In genomic region chr11:72745511-72745910, GRCh38 we compare ENCODE assay signal across 19 cellular contexts. TPM values are rescaled to one million over a fixed set of nuclear protein-coding genes. Genes with fewer than 3 reads are reported as not detected.
DNase-seq lines count a peak whose midpoint lies in the region; ATAC-seq and TF ChIP-seq lines count a peak whose summit lies in the region.
"Had no signal": no experiment of that assay in that cellular context is flagged by ENCODE, and none has a peak within 500 bp of the region (broad histone marks: within the 10 kb centered on the region; RNA-seq: fewer than 3 reads in every experiment).

No MANE protein-coding gene starts in this region.

- H2BK12ac ChIP-seq in mesenchymal stem cell (ENCODE audit: low read length in 2 of 2) = peak overlapping the region in 1 of 2 experiments; percentile 11

- H2AK5ac ChIP-seq in mesenchymal stem cell (ENCODE audit: low read length, severe bottlenecking) = no peak overlapping the region

- no peaks in the 10 kb centered on the region for H3K36me3 ChIP-seq in left ventricle myocardium inferior
- H3K36me3 ChIP-seq in WERI-Rb-1 = no peaks in the 10 kb centered on the region
- peaks cover 6 to 10% of the 10 kb centered on the region in 2 experiments for H3K36me3 ChIP-seq in mesenchymal stem cell (ENCODE audit: control insufficient read depth in 1 of 2, insufficient read depth in 2 of 2, low read depth in 1 of 2, low read length in 2 of 2)
- no peaks in the 10 kb centered on the region for H3K36me3 ChIP-seq in thyroid gland
- H3K36me3 ChIP-seq: HAP-1 had no signal

- no peak overlapping the region for H2BK15ac ChIP-seq in mesenchymal stem cell (ENCODE audit: low read depth, poor library complexity, severe bottlenecking)

- ATAC-seq in right cardiac atrium (no peak), foreskin keratinocyte (no peak), GM21515 (IDR thresholded peaks at IDR 0.05; ENCODE audit: unreplicated experiment) (no peak)
- ATAC-seq: Panc1, Right ventricle myocardium inferior had no signal

- WGBS in right cardiac atrium = 86% methylated on average over 5 of the region's 5 CpGs
- 93% methylated on average over 5 of the region's 5 CpGs for WGBS in mesenchymal stem cell
- 34 to 35% methylated on average over 4 to 5 of the region's 5 CpGs for WGBS in thyroid gland, 2 donors

- no peak overlapping the region for H2BK5ac ChIP-seq in mesenchymal stem cell (ENCODE audit: low read depth, low read length, poor library complexity, severe bottlenecking)

- no peak overlapping the region for H2AFZ ChIP-seq in mesenchymal stem cell (ENCODE audit: low read depth, low read length)

- H3K4me2 ChIP-seq in mesenchymal stem cell (ENCODE audit: low read length, poor library complexity, severe bottlenecking) = no peak overlapping the region

- H4K8ac ChIP-seq in mesenchymal stem cell (ENCODE audit: low read length) = no peak overlapping the region

- H3K23ac ChIP-seq in mesenchymal stem cell (ENCODE audit: low read length in 2 of 2) = peak overlapping the region in 1 of 2 experiments; percentile 27

- no peak for TF ChIP-seq POLR2A in thyroid gland (IDR thresholded peaks at IDR 0.05)

- H3K4ac ChIP-seq in mesenchymal stem cell (ENCODE audit: low read depth in 1 of 2, low read length in 2 of 2) = no peak overlapping the region

- no peak overlapping the region for H3K18ac ChIP-seq in mesenchymal stem cell (ENCODE audit: low read depth in 1 of 2, low read length in 2 of 2)

- H3K27ac ChIP-seq in right cardiac atrium (ENCODE audit: low read length) (no peak overlapping the region), left ventricle myocardium inferior (replicated peaks) (no peak overlapping the region), WERI-Rb-1 (peak overlapping the region; percentile 47; the same call in 1 of the 2 replicates), mesenchymal stem cell (ENCODE audit: low read length, poor library complexity, severe bottlenecking) (no peak overlapping the region), thyroid gland (peak overlapping the region in 2 of 3 donors; percentile 36 to 61), foreskin keratinocyte (no peak overlapping the region)
- H3K27ac ChIP-seq: C4-2B had no signal

- H4K91ac ChIP-seq in mesenchymal stem cell (ENCODE audit: low read length) = peak overlapping the region; percentile 76

- DNase-seq in right cardiac atrium = peak in 2 of 3 donors; percentile 33 to 34
- no peak for DNase-seq in left ventricle myocardium inferior
- no peak for DNase-seq in WERI-Rb-1
- DNase-seq in mesenchymal stem cell = no peak
- DNase-seq in thyroid gland = peak; percentile 73 to 76
- DNase-seq in foreskin keratinocyte = no peak
- no peak for DNase-seq in activated naive CD4-positive, alpha-beta T cell (lab: John Stamatoyannopoulos, UW)
- DNase-seq: COR-L47, MV-4-11, NCI-H1417 treated with DMSO at 0.1 percent for 48 hours, NCI-H2029, NCI-H2171, NCI-H510A, NCI-H82 had no signal

- H3K79me1 ChIP-seq in mesenchymal stem cell (replicated peaks; ENCODE audit: low read length, poor library complexity, severe bottlenecking) = peaks cover 45% of the 10 kb centered on the region

- H3K4me1 ChIP-seq in right cardiac atrium (ENCODE audit: control insufficient read depth, insufficient read depth, low read length) (peaks cover 6% of the 10 kb centered on the region), left ventricle myocardium inferior (peaks cover 30% of the 10 kb centered on the region), mesenchymal stem cell (ENCODE audit: control insufficient read depth, insufficient read depth, low read depth, low read length) (peaks cover 22% of the 10 kb centered on the region), thyroid gland (peaks cover 47 to 84% of the 10 kb centered on the region in 2 donors), foreskin keratinocyte (peaks cover 8% of the 10 kb centered on the region)
- H3K4me1 ChIP-seq: HAP-1 had no signal

- no peak overlapping the region for H3K9ac ChIP-seq in mesenchymal stem cell (ENCODE audit: low read length)

- intact Hi-C loops in right cardiac atrium (cut with DNase I) = no loop called here
- intact Hi-C loops in left ventricle myocardium inferior (cut with micrococcal nuclease) = no loop called here
- intact Hi-C loops in thyroid gland (cut with DNase I) = no loop called here

- H3K9me3 ChIP-seq in right cardiac atrium (ENCODE audit: control insufficient read depth, low read length) (no peaks in the 10 kb centered on the region), left ventricle myocardium inferior (replicated peaks) (no peaks in the 10 kb centered on the region), WERI-Rb-1 (ENCODE audit: severe bottlenecking) (no peaks in the 10 kb centered on the region), mesenchymal stem cell (ENCODE audit: control insufficient read depth, low read length) (no peaks in the 10 kb centered on the region), thyroid gland (no peaks in the 10 kb centered on the region)
- H3K9me3 ChIP-seq: HAP-1 had no signal

- no peak overlapping the region for H3K4me3 ChIP-seq in right cardiac atrium (ENCODE audit: low read length)
- no peak overlapping the region for H3K4me3 ChIP-seq in left ventricle myocardium inferior
- H3K4me3 ChIP-seq in WERI-Rb-1 (ENCODE audit: low read depth, low read length) = no peak overlapping the region
- H3K4me3 ChIP-seq in mesenchymal stem cell (ENCODE audit: insufficient read depth in 1 of 2, low read depth in 1 of 2, low read length in 2 of 2) = no peak overlapping the region
- no peak overlapping the region for H3K4me3 ChIP-seq in thyroid gland (replicated peaks in 1 of 3)
- H3K4me3 ChIP-seq: HAP-1 had no signal

- no peaks in the 10 kb centered on the region for H3K27me3 ChIP-seq in right cardiac atrium (ENCODE audit: control insufficient read depth, insufficient read depth)
- no peaks in the 10 kb centered on the region for H3K27me3 ChIP-seq in left ventricle myocardium inferior (ENCODE audit: low read depth)
- H3K27me3 ChIP-seq in WERI-Rb-1 (ENCODE audit: insufficient read depth, low read depth, severe bottlenecking) = no peaks in the 10 kb centered on the region
- H3K27me3 ChIP-seq in mesenchymal stem cell (ENCODE audit: control insufficient read depth in 1 of 2, insufficient read depth in 1 of 2, low read length in 2 of 2) = no peaks in the 10 kb centered on the region
- H3K27me3 ChIP-seq in thyroid gland = no peaks in the 10 kb centered on the region
- H3K27me3 ChIP-seq in foreskin keratinocyte = no peaks in the 10 kb centered on the region

- H3K14ac ChIP-seq in mesenchymal stem cell (ENCODE audit: low read length in 2 of 2) = no peak overlapping the region

- no peak for TF ChIP-seq CTCF in left ventricle myocardium inferior (IDR thresholded peaks at IDR 0.05; ENCODE audit: borderline replicate concordance)
- TF ChIP-seq CTCF in WERI-Rb-1 (IDR thresholded peaks at IDR 0.05; ENCODE audit: low read depth, low read length) = no peak
- TF ChIP-seq CTCF in thyroid gland (IDR thresholded peaks at IDR 0.05) = no peak
- no peak for TF ChIP-seq CTCF in foreskin keratinocyte (conservative IDR thresholded peaks at IDR 0.05)

- no peak overlapping the region for H2BK120ac ChIP-seq in mesenchymal stem cell (ENCODE audit: low read depth, low read length)

RNA-seq across cellular contexts. Expression of gene ARAP1, which starts 6.7 kb away (rescaled TPM):
- total RNA-seq in right cardiac atrium (10 to 100 TPM; 51.8 to 62.5 (median 59.5) TPM), left ventricle myocardium inferior (51.9 TPM), thyroid gland (100 to 1,000 TPM in 3 of 4 donors, 10 to 100 TPM in 1; 90.3 to 146 (median 122) TPM), foreskin keratinocyte (50.2 and 51.8 TPM in 2 replicates)
- polyA plus RNA-seq in right cardiac atrium (41.2 TPM), foreskin keratinocyte (38.5 and 40.3 TPM in 2 replicates)
- polyA plus RNA-seq in mesenchymal stem cell (2013, experiment 1 of 2) = 26.6 TPM
- 23.6 TPM for polyA plus RNA-seq in mesenchymal stem cell (2013, experiment 2 of 2)

RNA-seq across cellular contexts. Expression of gene STARD10, which starts 48.3 kb away (rescaled TPM):
- total RNA-seq in right cardiac atrium (100 to 1,000 TPM in 2 of 4 donors, 10 to 100 TPM in 2; 88.9 to 127 (median 106) TPM), left ventricle myocardium inferior (93.6 TPM), thyroid gland (100 to 1,000 TPM in 1 of 4 donors, 10 to 100 TPM in 3; 67.7 to 113 (median 82.0) TPM), foreskin keratinocyte (77.4 and 80.2 TPM in 2 replicates)
- polyA plus RNA-seq in right cardiac atrium (228 TPM), foreskin keratinocyte (110 and 113 TPM in 2 replicates)
- 16.5 TPM for polyA plus RNA-seq in mesenchymal stem cell (2013, experiment 1 of 2)
- polyA plus RNA-seq in mesenchymal stem cell (2013, experiment 2 of 2) = 13.7 TPM

Comparison
In these comparisons a context has a peak if more than half of its experiments do, and no peak if none do; other contexts are left out.
1. DNase-seq: peak in right cardiac atrium (2 of 3) and thyroid gland (2 of 2); none in left ventricle myocardium inferior (single experiment), WERI-Rb-1 (single experiment), mesenchymal stem cell (single experiment), foreskin keratinocyte (0 of 2) and activated naive CD4-positive, alpha-beta T cell (0 of 4).
2. H3K27ac ChIP-seq: peak in WERI-Rb-1 (single experiment) and thyroid gland (2 of 3); none in right cardiac atrium (single experiment), left ventricle myocardium inferior (single experiment), mesenchymal stem cell (single experiment) and foreskin keratinocyte (single experiment).